8 cellular contexts compared by ENCODE assay signal in the genomic region with DNA sequence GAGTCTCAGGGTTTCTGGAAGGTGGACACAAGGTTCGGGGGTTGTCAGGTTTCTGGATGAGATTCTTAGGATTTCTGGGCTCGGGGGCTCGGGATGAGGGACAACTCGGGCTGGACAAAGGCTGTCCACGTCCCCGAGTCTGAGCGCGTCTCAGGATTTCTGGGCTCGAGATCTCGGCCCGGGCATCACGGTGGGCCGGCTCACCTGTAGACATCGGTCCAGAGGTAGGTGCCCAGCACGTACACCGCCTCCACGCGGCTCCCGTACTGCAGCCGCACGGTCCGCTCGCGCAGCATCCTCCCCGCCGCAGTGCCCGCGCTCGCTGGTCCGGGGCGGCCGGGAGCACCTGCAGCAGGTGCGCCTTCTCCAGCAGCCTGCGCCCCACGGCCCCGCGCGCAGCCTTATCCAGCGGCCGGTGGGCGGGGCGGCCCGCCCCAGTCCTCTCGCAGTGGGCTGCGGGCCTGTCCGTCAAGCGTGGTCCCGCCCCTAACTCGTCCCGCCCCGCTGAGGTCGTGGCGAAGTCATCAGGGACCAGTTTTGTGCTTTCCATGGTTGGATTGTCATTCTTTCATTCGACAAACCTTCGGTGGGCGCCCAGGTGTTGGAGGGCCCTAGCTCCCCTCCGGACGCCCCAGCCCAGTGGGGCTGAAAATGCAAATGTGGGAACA. TPM values are rescaled to one million over a fixed set of nuclear protein-coding genes. Genes with fewer than 3 reads are reported as not detected.
DNase-seq lines count a peak whose midpoint lies in the region; ATAC-seq and TF ChIP-seq lines count a peak whose summit lies in the region.

A gene (minus strand): TSS at position 376 of the 668 bp plus-strand sequence. CDS start 80 bp downstream, at position 296.

- H3K9me3 Mint-ChIP-seq in activated CD8-positive, alpha-beta T cell treated with anti-CD3 and anti-CD28 coated beads, Interleukin-2, amount 10 ng/mL, durations not matched to agents 7 days and 5 days (ENCODE audit: insufficient read depth) = no peaks in the 10 kb centered on the region
- H3K9me3 Mint-ChIP-seq in endodermal cell (no peaks in the 10 kb centered on the region), mesothelial cell of epicardium (no peaks in the 10 kb centered on the region)

- H3K4me1 ChIP-seq in BLaER1 = peaks cover 66% of the 10 kb centered on the region
- H3K4me1 ChIP-seq in endodermal cell (ENCODE audit: control insufficient read depth, insufficient read depth, low read length) = no peaks in the 10 kb centered on the region

- TF ChIP-seq CTCF in endodermal cell (conservative IDR thresholded peaks at IDR 0.05) (no peak), mesothelial cell of epicardium (IDR thresholded peaks at IDR 0.05; ENCODE audit: unreplicated experiment) (no peak)

- ATAC-seq in GM21786 (IDR thresholded peaks at IDR 0.05; ENCODE audit: unreplicated experiment) (peak; percentile 46), GM19328 (IDR thresholded peaks at IDR 0.05; ENCODE audit: unreplicated experiment) (no peak)
- ATAC-seq in activated CD8-positive, alpha-beta T cell treated with anti-CD3 and anti-CD28 coated beads, Interleukin-2, amount 10 ng/mL, durations not matched to agents 7 days and 5 days = peak; percentile 91

- no peak within 1 kb of the TSS for H3K4me3 Mint-ChIP-seq in activated CD8-positive, alpha-beta T cell treated with anti-CD3 and anti-CD28 coated beads, Interleukin-2, amount 10 ng/mL, durations not matched to agents 7 days and 5 days
- H3K4me3 Mint-ChIP-seq in endodermal cell = peak within 1 kb of the TSS; percentile 61
- peak within 1 kb of the TSS; percentile 58 for H3K4me3 Mint-ChIP-seq in mesothelial cell of epicardium

- H3K9ac ChIP-seq in BLaER1 (0 out of 2 replicates have a peak within 1 kb of the TSS, but pooled peaks have one; percentile 40), endodermal cell (ENCODE audit: extremely low read depth, low read length, poor library complexity, severe bottlenecking) (no peak within 1 kb of the TSS)

- peaks cover 4% of the 10 kb centered on the region; the same call in 1 of the 2 replicates for H4K20me1 ChIP-seq in BLaER1

- 1% methylated on average over 30 to 58 of the region's 58 CpGs for WGBS in endodermal cell (ENCODE audit: insufficient coverage in 1 of 2, insufficient read length in 1 of 2), 2 experiments

- H3K27ac ChIP-seq in BLaER1 (peak within 1 kb of the TSS; percentile 4; the same call in 1 of the 2 replicates), endodermal cell (ENCODE audit: low read depth, low read length) (no peak within 1 kb of the TSS)

- H3K36me3 Mint-ChIP-seq in activated CD8-positive, alpha-beta T cell treated with anti-CD3 and anti-CD28 coated beads, Interleukin-2, amount 10 ng/mL, durations not matched to agents 7 days and 5 days (ENCODE audit: low read depth) = no peaks in the 10 kb centered on the region
- no peaks in the 10 kb centered on the region for H3K36me3 Mint-ChIP-seq in endodermal cell (ENCODE audit: low read depth)
- H3K36me3 Mint-ChIP-seq in mesothelial cell of epicardium = no peaks in the 10 kb centered on the region

- no peaks in the 10 kb centered on the region for H3K9me3 ChIP-seq in BLaER1
- H3K9me3 ChIP-seq in endodermal cell (ENCODE audit: control insufficient read depth, low read length) = no peaks in the 10 kb centered on the region

- DNase-seq in NCI-H2227 (lab: John Stamatoyannopoulos, UW; ENCODE audit: unreplicated experiment) (peak; percentile 83), endodermal cell (peak; percentile 91), mesothelial cell of epicardium (ENCODE audit: low spot score in 2 of 2, unreplicated experiment in 2 of 2) (peak; percentile 64 to 76)
- peak; percentile 55 for DNase-seq in activated CD8-positive, alpha-beta T cell treated with anti-CD3 and anti-CD28 coated beads, Interleukin-2, amount 10 ng/mL, durations not matched to agents 7 days and 5 days
- DNase-seq in stimulated activated CD8-positive, alpha-beta memory T cell treated with anti-CD3 and anti-CD28 coated beads, Interleukin-15, amount 100 ng/mL, for 1 hour (ENCODE audit: low read depth) = peak; percentile 4

- peaks cover 9% of the 10 kb centered on the region for H3K4me1 Mint-ChIP-seq in activated CD8-positive, alpha-beta T cell treated with anti-CD3 and anti-CD28 coated beads, Interleukin-2, amount 10 ng/mL, durations not matched to agents 7 days and 5 days (ENCODE audit: low read depth)
- H3K4me1 Mint-ChIP-seq in endodermal cell (peaks cover 12% of the 10 kb centered on the region), mesothelial cell of epicardium (peaks cover 25% of the 10 kb centered on the region)

- POLR2A ChIA-PET in activated CD8-positive, alpha-beta T cell treated with anti-CD3 and anti-CD28 coated beads, Interleukin-2, amount 10 ng/mL, durations not matched to agents 7 days and 5 days (lab: Charles Lee) = no interaction called here

- H3K36me3 ChIP-seq in BLaER1 (no peaks in the 10 kb centered on the region), endodermal cell (ENCODE audit: control insufficient read depth, insufficient read depth, low read length) (no peaks in the 10 kb centered on the region)

- H3K27me3 Mint-ChIP-seq in activated CD8-positive, alpha-beta T cell treated with anti-CD3 and anti-CD28 coated beads, Interleukin-2, amount 10 ng/mL, durations not matched to agents 7 days and 5 days (ENCODE audit: low read depth) = peaks cover 44% of the 10 kb centered on the region
- peaks cover 56% of the 10 kb centered on the region for H3K27me3 Mint-ChIP-seq in endodermal cell (ENCODE audit: insufficient read depth)
- peaks cover 55% of the 10 kb centered on the region for H3K27me3 Mint-ChIP-seq in mesothelial cell of epicardium (ENCODE audit: low read depth)

- H3K4me2 ChIP-seq in BLaER1 = peak within 1 kb of the TSS; percentile 100

- CTCF ChIA-PET in activated CD8-positive, alpha-beta T cell treated with anti-CD3 and anti-CD28 coated beads, Interleukin-2, amount 10 ng/mL, durations not matched to agents 7 days and 5 days (lab: Charles Lee) = no interaction called here

- H3K4me3 ChIP-seq in BLaER1 = peak within 1 kb of the TSS; percentile 67
- peak within 1 kb of the TSS; percentile 76 for H3K4me3 ChIP-seq in endodermal cell (ENCODE audit: low read length)

- no peak within 1 kb of the TSS for H3K27ac Mint-ChIP-seq in activated CD8-positive, alpha-beta T cell treated with anti-CD3 and anti-CD28 coated beads, Interleukin-2, amount 10 ng/mL, durations not matched to agents 7 days and 5 days
- H3K27ac Mint-ChIP-seq in endodermal cell (no peak within 1 kb of the TSS), mesothelial cell of epicardium (no peak within 1 kb of the TSS)

- H3K27me3 ChIP-seq in BLaER1 = peaks cover 21% of the 10 kb centered on the region
- peaks cover 43% of the 10 kb centered on the region for H3K27me3 ChIP-seq in endodermal cell (ENCODE audit: control insufficient read depth, insufficient read depth, low read length, poor library complexity, severe bottlenecking)

RNA-seq across cellular contexts. Expression of the gene that starts here (rescaled TPM):
- not detected for total RNA-seq in activated CD8-positive, alpha-beta T cell treated with anti-CD3 and anti-CD28 coated beads, Interleukin-2, amount 10 ng/mL, durations not matched to agents 7 days and 5 days
- total RNA-seq in endodermal cell (1 to 10 TPM; 2.0 to 2.7 TPM), mesothelial cell of epicardium (0.49 to 0.62 TPM (median 0.52 TPM) in 3 replicates)
- 2.3 TPM for polyA plus RNA-seq in endodermal cell (2013, experiment 1 of 2)
- 2.4 TPM for polyA plus RNA-seq in endodermal cell (2013, experiment 2 of 2)

Comparison
In these comparisons a context has a peak if more than half of its experiments do, and no peak if none do; other contexts are left out.
1. Peak in DNase-seq and ATAC-seq in activated CD8-positive, alpha-beta T cell treated with anti-CD3 and anti-CD28 coated beads, Interleukin-2, amount 10 ng/mL, durations not matched to agents 7 days and 5 days; RNA of the gene not detected or under 1 TPM.
2. Peak in DNase-seq in mesothelial cell of epicardium; RNA of the gene not detected or under 1 TPM.
3. DNase-seq: peak in every context shown above with its lines; median percentile 91 in endodermal cell; 83 in NCI-H2227; 70 in mesothelial cell of epicardium; 55 in activated CD8-positive, alpha-beta T cell treated with anti-CD3 and anti-CD28 coated beads, Interleukin-2, amount 10 ng/mL, durations not matched to agents 7 days and 5 days; 4 in stimulated activated CD8-positive, alpha-beta memory T cell treated with anti-CD3 and anti-CD28 coated beads, Interleukin-15, amount 100 ng/mL, for 1 hour.